ENCODE assay signal across 3 cellular contexts in the genomic region with DNA sequence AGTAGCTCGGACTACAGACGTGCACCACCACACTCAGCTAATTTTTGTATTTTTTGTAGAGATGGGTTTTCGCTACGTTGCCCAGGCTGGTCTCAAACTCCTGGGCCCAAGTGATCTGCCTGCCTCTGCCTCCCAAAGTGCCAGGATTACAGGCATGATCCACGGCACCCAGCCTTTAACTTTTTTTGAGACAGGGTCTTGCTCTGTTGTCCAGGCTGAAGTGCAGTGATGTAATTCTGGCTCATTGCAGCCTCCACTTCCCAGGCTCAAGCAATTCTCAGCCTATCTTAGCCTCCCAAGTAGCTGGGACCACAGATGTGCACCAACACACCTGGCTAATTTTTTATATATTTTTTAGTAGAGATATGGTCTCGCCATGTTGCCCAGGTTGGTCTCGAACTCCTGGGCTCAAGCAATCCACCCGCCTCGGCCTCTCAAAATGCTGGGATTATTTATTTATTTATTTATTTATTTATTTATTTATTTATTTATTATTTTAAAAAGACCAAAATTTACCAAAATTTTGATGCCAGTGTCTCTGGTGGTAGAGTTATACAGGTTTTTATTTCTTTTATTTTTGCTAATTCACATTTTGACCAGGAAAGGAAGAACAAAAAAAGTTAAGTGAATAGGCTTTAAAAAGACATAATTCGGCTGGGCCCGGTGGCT.
TF ChIP-seq lines count a peak whose summit lies in the region.

No MANE protein-coding gene starts in this region.

TF ChIP-seq in A549, 52 proteins besides CTCF, POLR2A, EP300 and RAD21:
- TF ChIP-seq, protein P1, sequence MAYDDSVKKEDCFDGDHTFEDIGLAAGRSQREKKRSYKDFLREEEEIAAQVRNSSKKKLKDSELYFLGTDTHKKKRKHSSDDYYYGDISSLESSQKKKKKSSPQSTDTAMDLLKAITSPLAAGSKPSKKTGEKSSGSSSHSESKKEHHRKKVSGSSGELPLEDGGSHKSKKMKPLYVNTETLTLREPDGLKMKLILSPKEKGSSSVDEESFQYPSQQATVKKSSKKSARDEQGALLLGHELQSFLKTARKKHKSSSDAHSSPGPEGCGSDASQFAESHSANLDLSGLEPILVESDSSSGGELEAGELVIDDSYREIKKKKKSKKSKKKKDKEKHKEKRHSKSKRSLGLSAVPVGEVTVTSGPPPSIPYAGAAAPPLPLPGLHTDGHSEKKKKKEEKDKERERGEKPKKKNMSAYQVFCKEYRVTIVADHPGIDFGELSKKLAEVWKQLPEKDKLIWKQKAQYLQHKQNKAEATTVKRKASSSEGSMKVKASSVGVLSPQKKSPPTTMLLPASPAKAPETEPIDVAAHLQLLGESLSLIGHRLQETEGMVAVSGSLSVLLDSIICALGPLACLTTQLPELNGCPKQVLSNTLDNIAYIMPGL (CRISPR knock-in tag; IDR thresholded peaks at IDR 0.05; ENCODE audit: borderline replicate concordance): no peak
- peak; percentile 75 for TF ChIP-seq ZC3H11A (IDR thresholded peaks at IDR 0.05)

TF ChIP-seq in HEK293, 187 proteins besides CTCF, POLR2A, EP300 and RAD21 (continues in another document):
- TF ChIP-seq ZNF629 (tag by site-specific recombination; IDR thresholded peaks at IDR 0.05): peak; percentile 14; the same call in 1 of the 2 replicates
- TF ChIP-seq ZNF664 (tag by site-specific recombination; IDR thresholded peaks at IDR 0.05): peak; percentile 12; the same call in 1 of the 2 replicates
- TF ChIP-seq, protein P2, sequence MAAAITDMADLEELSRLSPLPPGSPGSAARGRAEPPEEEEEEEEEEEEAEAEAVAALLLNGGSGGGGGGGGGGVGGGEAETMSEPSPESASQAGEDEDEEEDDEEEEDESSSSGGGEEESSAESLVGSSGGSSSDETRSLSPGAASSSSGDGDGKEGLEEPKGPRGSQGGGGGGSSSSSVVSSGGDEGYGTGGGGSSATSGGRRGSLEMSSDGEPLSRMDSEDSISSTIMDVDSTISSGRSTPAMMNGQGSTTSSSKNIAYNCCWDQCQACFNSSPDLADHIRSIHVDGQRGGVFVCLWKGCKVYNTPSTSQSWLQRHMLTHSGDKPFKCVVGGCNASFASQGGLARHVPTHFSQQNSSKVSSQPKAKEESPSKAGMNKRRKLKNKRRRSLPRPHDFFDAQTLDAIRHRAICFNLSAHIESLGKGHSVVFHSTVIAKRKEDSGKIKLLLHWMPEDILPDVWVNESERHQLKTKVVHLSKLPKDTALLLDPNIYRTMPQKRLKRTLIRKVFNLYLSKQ (tag by site-specific recombination; IDR thresholded peaks at IDR 0.05; ENCODE audit: borderline replicate concordance): 0 out of 2 replicates have a peak, but pooled peaks have one; percentile 15
- TF ChIP-seq ZNF654 (tag by site-specific recombination; IDR thresholded peaks at IDR 0.05; ENCODE audit: low read depth): peak; percentile 28; the same call in 1 of the 2 replicates
- no peak for TF ChIP-seq ZNF112 (tag by site-specific recombination; IDR thresholded peaks at IDR 0.05)
- no peak for TF ChIP-seq ZNF302 (tag by site-specific recombination; IDR thresholded peaks at IDR 0.05; ENCODE audit: low read depth)
- no peak for TF ChIP-seq ZNF596 (tag by site-specific recombination; IDR thresholded peaks at IDR 0.05)
- TF ChIP-seq, protein P3, sequence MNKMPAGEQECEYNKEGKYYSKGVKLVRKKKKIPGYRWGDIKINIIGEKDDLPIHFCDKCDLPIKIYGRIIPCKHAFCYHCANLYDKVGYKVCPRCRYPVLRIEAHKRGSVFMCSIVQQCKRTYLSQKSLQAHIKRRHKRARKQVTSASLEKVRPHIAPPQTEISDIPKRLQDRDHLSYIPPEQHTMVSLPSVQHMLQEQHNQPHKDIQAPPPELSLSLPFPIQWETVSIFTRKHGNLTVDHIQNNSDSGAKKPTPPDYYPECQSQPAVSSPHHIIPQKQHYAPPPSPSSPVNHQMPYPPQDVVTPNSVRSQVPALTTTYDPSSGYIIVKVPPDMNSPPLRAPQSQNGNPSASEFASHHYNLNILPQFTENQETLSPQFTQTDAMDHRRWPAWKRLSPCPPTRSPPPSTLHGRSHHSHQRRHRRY (tag by site-specific recombination; IDR thresholded peaks at IDR 0.05): no peak
- TF ChIP-seq ZBTB8A (tag by site-specific recombination; IDR thresholded peaks at IDR 0.05): peak; percentile 51; the same call in 1 of the 2 replicates
- TF ChIP-seq ZNF324 (tag by site-specific recombination; IDR thresholded peaks at IDR 0.05): no peak
- TF ChIP-seq ZNF19 (tag by site-specific recombination; IDR thresholded peaks at IDR 0.05; ENCODE audit: low read depth): 0 out of 2 replicates have a peak, but pooled peaks have one; percentile 28
- TF ChIP-seq ZNF140 (tag by site-specific recombination; IDR thresholded peaks at IDR 0.05): peak; percentile 39; the same call in 1 of the 2 replicates
- peak; percentile 68 for TF ChIP-seq ZNF510 (tag by site-specific recombination; IDR thresholded peaks at IDR 0.05; ENCODE audit: insufficient replicate concordance)
- no peak for TF ChIP-seq HOXD13 (CRISPR knock-in tag; IDR thresholded peaks at IDR 0.05; ENCODE audit: borderline replicate concordance)
- TF ChIP-seq ZNF335 (tag by site-specific recombination; conservative IDR thresholded peaks at IDR 0.05): no peak
- TF ChIP-seq, protein P4, sequence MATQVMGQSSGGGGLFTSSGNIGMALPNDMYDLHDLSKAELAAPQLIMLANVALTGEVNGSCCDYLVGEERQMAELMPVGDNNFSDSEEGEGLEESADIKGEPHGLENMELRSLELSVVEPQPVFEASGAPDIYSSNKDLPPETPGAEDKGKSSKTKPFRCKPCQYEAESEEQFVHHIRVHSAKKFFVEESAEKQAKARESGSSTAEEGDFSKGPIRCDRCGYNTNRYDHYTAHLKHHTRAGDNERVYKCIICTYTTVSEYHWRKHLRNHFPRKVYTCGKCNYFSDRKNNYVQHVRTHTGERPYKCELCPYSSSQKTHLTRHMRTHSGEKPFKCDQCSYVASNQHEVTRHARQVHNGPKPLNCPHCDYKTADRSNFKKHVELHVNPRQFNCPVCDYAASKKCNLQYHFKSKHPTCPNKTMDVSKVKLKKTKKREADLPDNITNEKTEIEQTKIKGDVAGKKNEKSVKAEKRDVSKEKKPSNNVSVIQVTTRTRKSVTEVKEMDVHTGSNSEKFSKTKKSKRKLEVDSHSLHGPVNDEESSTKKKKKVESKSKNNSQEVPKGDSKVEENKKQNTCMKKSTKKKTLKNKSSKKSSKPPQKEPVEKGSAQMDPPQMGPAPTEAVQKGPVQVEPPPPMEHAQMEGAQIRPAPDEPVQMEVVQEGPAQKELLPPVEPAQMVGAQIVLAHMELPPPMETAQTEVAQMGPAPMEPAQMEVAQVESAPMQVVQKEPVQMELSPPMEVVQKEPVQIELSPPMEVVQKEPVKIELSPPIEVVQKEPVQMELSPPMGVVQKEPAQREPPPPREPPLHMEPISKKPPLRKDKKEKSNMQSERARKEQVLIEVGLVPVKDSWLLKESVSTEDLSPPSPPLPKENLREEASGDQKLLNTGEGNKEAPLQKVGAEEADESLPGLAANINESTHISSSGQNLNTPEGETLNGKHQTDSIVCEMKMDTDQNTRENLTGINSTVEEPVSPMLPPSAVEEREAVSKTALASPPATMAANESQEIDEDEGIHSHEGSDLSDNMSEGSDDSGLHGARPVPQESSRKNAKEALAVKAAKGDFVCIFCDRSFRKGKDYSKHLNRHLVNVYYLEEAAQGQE (tag by site-specific recombination; IDR thresholded peaks at IDR 0.05): peak; percentile 60; the same call in 1 of the 2 replicates
- TF ChIP-seq ZNF623 (tag by site-specific recombination; IDR thresholded peaks at IDR 0.05): peak; percentile 62
- no peak for TF ChIP-seq KLF7 (tag by site-specific recombination; IDR thresholded peaks at IDR 0.05; ENCODE audit: borderline replicate concordance)
- TF ChIP-seq ZNF341 (tag by site-specific recombination; IDR thresholded peaks at IDR 0.05; ENCODE audit: low read depth): peak; percentile 22; the same call in 1 of the 2 replicates
- TF ChIP-seq ZNF426 (tag by site-specific recombination; IDR thresholded peaks at IDR 0.05): peak; percentile 92
- TF ChIP-seq ZNF560 (tag by site-specific recombination; IDR thresholded peaks at IDR 0.05; ENCODE audit: borderline replicate concordance): peak; percentile 50; the same call in 1 of the 2 replicates
- no peak for TF ChIP-seq REPIN1 (tag by site-specific recombination; IDR thresholded peaks at IDR 0.05; ENCODE audit: low read depth)
- TF ChIP-seq ZXDB (tag by site-specific recombination; IDR thresholded peaks at IDR 0.05): peak; percentile 48; the same call in 1 of the 2 replicates

TF ChIP-seq in K562, 482 proteins besides CTCF, POLR2A, EP300 and RAD21:
- TF ChIP-seq ZNF23 (CRISPR knock-in tag; IDR thresholded peaks at IDR 0.05) (no peak), ZC3H11A (IDR thresholded peaks at IDR 0.05; ENCODE audit: low read depth, low read length) (peak; percentile 48; the same call in 1 of the 2 replicates), ZNF121 (CRISPR knock-in tag; conservative IDR thresholded peaks at IDR 0.05) (peak; percentile 82)
- TF ChIP-seq, protein P5, sequence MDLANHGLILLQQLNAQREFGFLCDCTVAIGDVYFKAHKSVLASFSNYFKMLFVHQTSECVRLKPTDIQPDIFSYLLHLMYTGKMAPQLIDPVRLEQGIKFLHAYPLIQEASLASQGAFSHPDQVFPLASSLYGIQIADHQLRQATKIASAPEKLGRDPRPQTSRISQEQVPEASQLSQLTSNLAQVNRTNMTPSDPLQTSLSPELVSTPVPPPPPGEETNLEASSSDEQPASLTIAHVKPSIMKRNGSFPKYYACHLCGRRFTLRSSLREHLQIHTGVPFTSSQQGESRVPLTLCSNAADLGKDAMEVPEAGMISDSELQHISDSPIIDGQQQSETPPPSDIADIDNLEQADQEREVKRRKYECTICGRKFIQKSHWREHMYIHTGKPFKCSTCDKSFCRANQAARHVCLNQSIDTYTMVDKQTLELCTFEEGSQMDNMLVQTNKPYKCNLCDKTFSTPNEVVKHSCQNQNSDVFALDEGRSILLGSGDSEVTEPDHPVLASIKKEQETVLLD (IDR thresholded peaks at IDR 0.05): no peak
